11 cellular contexts compared by ENCODE assay signal in genomic region chr1:154427173-154428139, GRCh38. TPM values are rescaled to one million over a fixed set of nuclear protein-coding genes. Genes with fewer than 3 reads are reported as not detected.
DNase-seq lines count a peak whose midpoint lies in the region; ATAC-seq and TF ChIP-seq lines count a peak whose summit lies in the region.
"Had no signal": no experiment of that assay in that cellular context is flagged by ENCODE, and none has a peak within 500 bp of the region (broad histone marks: within the 10 kb centered on the region; RNA-seq: fewer than 3 reads in every experiment).

No MANE protein-coding gene starts in this region.

- no TSS peak for BruUV-seq in Panc1 (replicated peaks; lab: Mats Ljungman, UMichigan)

- no peak for TF ChIP-seq CTCF in Panc1 (IDR thresholded peaks at IDR 0.05)
- TF ChIP-seq CTCF in esophagus muscularis mucosa (IDR thresholded peaks at IDR 0.05): no peak

- H3K36me3 ChIP-seq in ACC112 (ENCODE audit: insufficient read depth, low read length): no peaks in the 10 kb centered on the region
- no peaks in the 10 kb centered on the region for H3K36me3 ChIP-seq in Panc1 (ENCODE audit: control insufficient read depth, insufficient read depth, low read length)
- H3K36me3 ChIP-seq in esophagus muscularis mucosa: peaks cover 4 to 8% (median 6%) of the 10 kb centered on the region in 4 donors
- H3K36me3 ChIP-seq: BLaER1 had no signal

- POLR2A ChIA-PET in Panc1 (lab: Charles Lee): interaction anchor here (0.6 kb wide), 2 partner anchors 11 to 13 kb away, joined by 4 to 8 read pairs; no protein-coding TSS in a partner anchor

- no peak overlapping the region for H3K27ac Mint-ChIP-seq in immature natural killer cell

- peaks cover 8% of the 10 kb centered on the region for H3K79me2 ChIP-seq in ACC112 (ENCODE audit: control insufficient read depth, insufficient read depth, low read length, unreplicated experiment)

- no peaks in the 10 kb centered on the region for H3K9me3 Mint-ChIP-seq in immature natural killer cell

- H3K4me1 ChIP-seq in ACC112 (ENCODE audit: control insufficient read depth, insufficient read depth, low read length, unreplicated experiment): peaks cover 56% of the 10 kb centered on the region
- H3K4me1 ChIP-seq in Panc1 (ENCODE audit: control insufficient read depth, insufficient read depth, low read length): peaks cover 24% of the 10 kb centered on the region
- H3K4me1 ChIP-seq in esophagus muscularis mucosa: peaks cover 80 to 100% (median 99%) of the 10 kb centered on the region in 4 donors

- H3K36me3 Mint-ChIP-seq in immature natural killer cell: no peaks in the 10 kb centered on the region

- CTCF ChIA-PET in Panc1 (lab: Charles Lee): no interaction called here

- TF ChIP-seq EP300 in esophagus muscularis mucosa (IDR thresholded peaks at IDR 0.05): no peak

- DNase-seq in Panc1 (ENCODE audit: low read depth, low spot score) (no peak), esophagus muscularis mucosa (ENCODE audit: extremely low spot score) (no peak), myocyte (ENCODE audit: low read depth) (peak; percentile 67), immature natural killer cell (no peak), ACHN (no peak), NAMALWA (ENCODE audit: low spot score) (no peak)
- DNase-seq: central memory CD4-positive, alpha-beta T cell; NCI-H1694 had no signal

- H3K9me3 ChIP-seq in Panc1 (ENCODE audit: control insufficient read depth, insufficient read depth, low read depth, low read length) (no peaks in the 10 kb centered on the region), esophagus muscularis mucosa (no peaks in the 10 kb centered on the region)
- H3K9me3 ChIP-seq: BLaER1 had no signal

- WGBS in esophagus muscularis mucosa: 53% methylated on average over 7 of the region's 8 CpGs

- peak overlapping the region; percentile 26; the same call in 1 of the 2 replicates for H3K27ac ChIP-seq in ACC112 (ENCODE audit: low read depth, low read length)
- peak overlapping the region; percentile 54 for H3K27ac ChIP-seq in Panc1 (ENCODE audit: low read length)
- H3K27ac ChIP-seq in esophagus muscularis mucosa (replicated peaks in 1 of 4): peak overlapping the region; percentile 77 to 91 (median 88)
- H3K27ac ChIP-seq: BLaER1 had no signal

- ATAC-seq in Panc1 (peak; percentile 31; the same call in 1 of the 2 replicates), HG02571 (IDR thresholded peaks at IDR 0.05; ENCODE audit: unreplicated experiment) (no peak)

- H3K27me3 ChIP-seq in ACC112 (ENCODE audit: insufficient read depth, low read length): no peaks in the 10 kb centered on the region
- no peaks in the 10 kb centered on the region for H3K27me3 ChIP-seq in Panc1 (ENCODE audit: control insufficient read depth, insufficient read depth, low read length)
- no peaks in the 10 kb centered on the region for H3K27me3 ChIP-seq in esophagus muscularis mucosa
- H3K27me3 ChIP-seq: BLaER1 had no signal

- in situ Hi-C loops in Panc1 (cut with HindIII; ENCODE audit: low pct_unique_long_range_greater_than_20kb, low sequenced_read_pairs): no loop called here
- in situ Hi-C loops in ACHN (cut with HindIII; ENCODE audit: low pct_ligation_motif_present, low pct_unique_long_range_greater_than_20kb, low sequenced_read_pairs): no loop called here

- H3K4me3 ChIP-seq in ACC112 (ENCODE audit: low read depth, low read length): no peak overlapping the region
- H3K4me3 ChIP-seq in Panc1 (ENCODE audit: low read depth in 2 of 2, low read length in 2 of 2): no peak overlapping the region
- no peak overlapping the region for H3K4me3 ChIP-seq in esophagus muscularis mucosa
- H3K4me3 ChIP-seq: BLaER1 had no signal

- peaks cover 0 to 2% (median 2%) of the 10 kb centered on the region in 3 donors for H3K27me3 Mint-ChIP-seq in immature natural killer cell (ENCODE audit: low read depth in 3 of 3)

- H3K4me3 Mint-ChIP-seq in immature natural killer cell: no peak overlapping the region

- no peak for TF ChIP-seq POLR2A in esophagus muscularis mucosa (IDR thresholded peaks at IDR 0.05; ENCODE audit: low read depth)

- intact Hi-C loops in Panc1 (cut with micrococcal nuclease; ENCODE audit: unreplicated experiment): no loop called here
- intact Hi-C loops in esophagus muscularis mucosa (cut with DNase I): no loop called here

- no peak overlapping the region for H2AFZ ChIP-seq in ACC112 (ENCODE audit: low read length, unreplicated experiment)

- H3K4me1 Mint-ChIP-seq in immature natural killer cell: peaks cover 7 to 16% of the 10 kb centered on the region in 2 donors

RNA-seq across cellular contexts. Expression of gene IL6R, which starts 22.3 kb away (rescaled TPM):
- total RNA-seq in Panc1 (2021; ENCODE audit: unreplicated experiment): 12.2 TPM
- polyA plus RNA-seq in Panc1 (2012; ENCODE audit: insufficient read length): 14.1 TPM
- 10 to 100 TPM; 44.4 to 61.1 (median 54.9) TPM for total RNA-seq in esophagus muscularis mucosa
- total RNA-seq in myocyte: 1.6 and 5.4 TPM in 2 replicates
- polyA plus RNA-seq in myocyte (2012): 0.18 TPM
- 1 to 10 TPM in 2 of 3 donors, under 1 TPM in 1; 0.50 to 4.2 (median 2.6) TPM for polyA plus RNA-seq in immature natural killer cell

Comparison
In these comparisons a context has a peak if more than half of its experiments do, and no peak if none do; other contexts are left out.
1. H3K27ac ChIP-seq: peak in every context shown above with its lines; median percentile 88 in esophagus muscularis mucosa; 54 in Panc1; 26 in ACC112.